In the genomic region with DNA sequence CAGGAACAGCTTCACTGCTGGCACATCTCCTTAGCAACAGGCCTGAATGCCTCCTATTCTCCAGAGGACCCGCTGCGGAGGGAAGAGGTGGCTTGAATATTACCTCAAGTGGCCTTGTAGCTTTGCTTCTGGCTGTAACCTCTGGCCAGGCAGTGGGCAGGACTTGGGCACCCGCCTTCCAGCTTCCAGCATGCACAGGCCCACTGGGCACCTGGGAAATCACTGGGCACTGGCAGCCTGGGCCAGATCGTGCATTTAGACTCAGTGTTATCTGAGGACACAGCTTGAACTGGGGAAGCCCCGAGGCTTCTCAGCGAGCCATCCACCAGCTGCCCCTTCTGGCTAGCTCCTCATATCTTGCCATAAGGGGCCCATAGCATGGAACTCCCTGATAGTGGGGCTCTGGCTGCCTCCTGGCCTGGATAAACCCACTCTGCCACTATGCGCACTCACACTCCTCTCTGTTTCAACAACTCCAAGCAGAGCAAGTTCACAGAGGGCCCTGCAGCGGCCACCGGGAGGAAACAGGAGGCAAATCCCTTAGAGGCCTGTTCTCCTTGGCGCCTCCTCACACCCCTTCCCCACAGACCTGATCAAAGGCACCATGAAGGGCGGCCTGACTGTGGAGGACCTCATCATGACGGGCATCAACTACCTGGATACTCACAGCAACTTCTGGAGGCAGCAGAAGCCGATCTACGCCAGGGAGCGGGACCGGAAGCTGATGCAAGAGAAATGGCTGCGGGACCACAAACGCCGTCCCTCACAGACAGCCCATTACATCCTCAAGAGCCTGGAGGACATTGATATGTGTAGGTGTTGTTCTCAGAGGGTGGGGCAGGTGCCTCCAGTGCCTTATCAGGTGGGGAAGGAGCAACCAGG, we compare ENCODE assay signal across 1 cellular context.
TF ChIP-seq lines count a peak whose summit lies in the region.

No MANE protein-coding gene starts in this region.

TF ChIP-seq in K562, 482 proteins besides CTCF, POLR2A, EP300 and RAD21 (continues in another document):
- TF ChIP-seq CEBPG (CRISPR knock-in tag; IDR thresholded peaks at IDR 0.05) (peak; percentile 88; the same call in 1 of the 2 replicates), CEBPG (tag; conservative IDR thresholded peaks at IDR 0.05 in 1 of 2, IDR thresholded peaks at IDR 0.05 in 1 of 2) (peak in 1 of 2 experiments; percentile 69; a peak in 2 of 4 replicates), PHF20 (IDR thresholded peaks at IDR 0.05; ENCODE audit: partially characterized antibody) (no peak), ZFP1 (CRISPR knock-in tag; IDR thresholded peaks at IDR 0.05) (no peak), POLR2AphosphoS5 (IDR thresholded peaks at IDR 0.05; ENCODE audit: control insufficient read depth, insufficient read depth, low read depth, low read length) (peak; percentile 74; the same call in 1 of the 2 replicates), ZNF668 (CRISPR knock-in tag; IDR thresholded peaks at IDR 0.05) (no peak), ZNF551 (CRISPR knock-in tag; IDR thresholded peaks at IDR 0.05) (no peak), TRIM28 (IDR thresholded peaks at IDR 0.05) (no peak), CHD2 (IDR thresholded peaks at IDR 0.05; ENCODE audit: low read depth, low read length) (no peak), CSDE1 (IDR thresholded peaks at IDR 0.05) (no peak), RBM14 (IDR thresholded peaks at IDR 0.05; ENCODE audit: borderline replicate concordance, insufficient read depth, low read depth, low read length) (no peak), ZNF274 (IDR thresholded peaks at IDR 0.05; ENCODE audit: borderline replicate concordance, low read depth, low read length) (no peak), BRCA1 (IDR thresholded peaks at IDR 0.05) (no peak), BRCA1 (CRISPR knock-in tag; IDR thresholded peaks at IDR 0.05) (no peak), HDAC3 (IDR thresholded peaks at IDR 0.05; ENCODE audit: borderline replicate concordance, partially characterized antibody) (no peak), DIDO1 (tag; IDR thresholded peaks at IDR 0.05; ENCODE audit: low read depth) (no peak), GABPB2 (CRISPR knock-in tag; conservative IDR thresholded peaks at IDR 0.05) (no peak), CBFA2T2 (conservative IDR thresholded peaks at IDR 0.05) (peak; percentile 93), RHOXF2B (CRISPR knock-in tag; conservative IDR thresholded peaks at IDR 0.05) (no peak), SMARCC2 (IDR thresholded peaks at IDR 0.05; ENCODE audit: low read depth) (no peak), POU5F1 (IDR thresholded peaks at IDR 0.05; ENCODE audit: borderline replicate concordance, low read depth, low read length, partially characterized antibody) (no peak), HDAC6 (IDR thresholded peaks at IDR 0.05; ENCODE audit: low read depth, low read length) (no peak), NFE2L1 (tag; IDR thresholded peaks at IDR 0.05; ENCODE audit: borderline replicate concordance, low read depth) (no peak), ZKSCAN3 (CRISPR knock-in tag; IDR thresholded peaks at IDR 0.05) (no peak), RBM34 (IDR thresholded peaks at IDR 0.05; ENCODE audit: borderline replicate concordance, insufficient read depth, low read length) (no peak), SREBF1 (IDR thresholded peaks at IDR 0.05; ENCODE audit: borderline replicate concordance, low read depth, low read length) (no peak), ZNF184 (CRISPR knock-in tag; IDR thresholded peaks at IDR 0.05) (no peak), EP400 (IDR thresholded peaks at IDR 0.05) (0 out of 2 replicates have a peak, but pooled peaks have one; percentile 34), SMAD4 (CRISPR knock-in tag; conservative IDR thresholded peaks at IDR 0.05) (peak; percentile 24; the same call in 1 of the 2 replicates), ERF (CRISPR knock-in tag; IDR thresholded peaks at IDR 0.05) (no peak), ZFP36 (IDR thresholded peaks at IDR 0.05; ENCODE audit: low read depth, low read length, partially characterized antibody) (no peak), RBM17 (IDR thresholded peaks at IDR 0.05; ENCODE audit: borderline replicate concordance, low read depth, low read length) (no peak), CBFA2T3 (IDR thresholded peaks at IDR 0.05) (peak; percentile 94), LCOR (CRISPR knock-in tag; IDR thresholded peaks at IDR 0.05) (no peak), ETS2 (tag; IDR thresholded peaks at IDR 0.05; ENCODE audit: borderline replicate concordance, poor library complexity, severe bottlenecking) (no peak), NCOR1 (IDR thresholded peaks at IDR 0.05) (peak; percentile 87), ZNF354B (CRISPR knock-in tag; IDR thresholded peaks at IDR 0.05) (no peak), ATF7 (IDR thresholded peaks at IDR 0.05) (no peak), ZNF586 (CRISPR knock-in tag; conservative IDR thresholded peaks at IDR 0.05) (no peak), ZNF830 (CRISPR knock-in tag; IDR thresholded peaks at IDR 0.05) (no peak), TCF3 (CRISPR knock-in tag; IDR thresholded peaks at IDR 0.05) (peak; percentile 74), MAFK (IDR thresholded peaks at IDR 0.05; ENCODE audit: low read length) (no peak), TAF15 (IDR thresholded peaks at IDR 0.05; ENCODE audit: low read depth, low read length) (no peak), ZBED1 (IDR thresholded peaks at IDR 0.05) (no peak), RBM25 (IDR thresholded peaks at IDR 0.05; ENCODE audit: low read depth, low read length, severe bottlenecking) (no peak), HNRNPL (IDR thresholded peaks at IDR 0.05; ENCODE audit: low read depth, low read length) (no peak), GABPB1 (CRISPR knock-in tag; IDR thresholded peaks at IDR 0.05) (peak; percentile 64), RUNX1 (IDR thresholded peaks at IDR 0.05; ENCODE audit: low read depth) (no peak), HLTF (IDR thresholded peaks at IDR 0.05) (no peak)
- TF ChIP-seq, protein P1, sequence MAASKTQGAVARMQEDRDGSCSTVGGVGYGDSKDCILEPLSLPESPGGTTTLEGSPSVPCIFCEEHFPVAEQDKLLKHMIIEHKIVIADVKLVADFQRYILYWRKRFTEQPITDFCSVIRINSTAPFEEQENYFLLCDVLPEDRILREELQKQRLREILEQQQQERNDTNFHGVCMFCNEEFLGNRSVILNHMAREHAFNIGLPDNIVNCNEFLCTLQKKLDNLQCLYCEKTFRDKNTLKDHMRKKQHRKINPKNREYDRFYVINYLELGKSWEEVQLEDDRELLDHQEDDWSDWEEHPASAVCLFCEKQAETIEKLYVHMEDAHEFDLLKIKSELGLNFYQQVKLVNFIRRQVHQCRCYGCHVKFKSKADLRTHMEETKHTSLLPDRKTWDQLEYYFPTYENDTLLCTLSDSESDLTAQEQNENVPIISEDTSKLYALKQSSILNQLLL (CRISPR knock-in tag; IDR thresholded peaks at IDR 0.05; ENCODE audit: borderline replicate concordance) = no peak
- TF ChIP-seq, protein P2, sequence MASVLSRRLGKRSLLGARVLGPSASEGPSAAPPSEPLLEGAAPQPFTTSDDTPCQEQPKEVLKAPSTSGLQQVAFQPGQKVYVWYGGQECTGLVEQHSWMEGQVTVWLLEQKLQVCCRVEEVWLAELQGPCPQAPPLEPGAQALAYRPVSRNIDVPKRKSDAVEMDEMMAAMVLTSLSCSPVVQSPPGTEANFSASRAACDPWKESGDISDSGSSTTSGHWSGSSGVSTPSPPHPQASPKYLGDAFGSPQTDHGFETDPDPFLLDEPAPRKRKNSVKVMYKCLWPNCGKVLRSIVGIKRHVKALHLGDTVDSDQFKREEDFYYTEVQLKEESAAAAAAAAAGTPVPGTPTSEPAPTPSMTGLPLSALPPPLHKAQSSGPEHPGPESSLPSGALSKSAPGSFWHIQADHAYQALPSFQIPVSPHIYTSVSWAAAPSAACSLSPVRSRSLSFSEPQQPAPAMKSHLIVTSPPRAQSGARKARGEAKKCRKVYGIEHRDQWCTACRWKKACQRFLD (CRISPR knock-in tag; IDR thresholded peaks at IDR 0.05) = 0 out of 2 replicates have a peak, but pooled peaks have one; percentile 61
- TF ChIP-seq, protein P3, sequence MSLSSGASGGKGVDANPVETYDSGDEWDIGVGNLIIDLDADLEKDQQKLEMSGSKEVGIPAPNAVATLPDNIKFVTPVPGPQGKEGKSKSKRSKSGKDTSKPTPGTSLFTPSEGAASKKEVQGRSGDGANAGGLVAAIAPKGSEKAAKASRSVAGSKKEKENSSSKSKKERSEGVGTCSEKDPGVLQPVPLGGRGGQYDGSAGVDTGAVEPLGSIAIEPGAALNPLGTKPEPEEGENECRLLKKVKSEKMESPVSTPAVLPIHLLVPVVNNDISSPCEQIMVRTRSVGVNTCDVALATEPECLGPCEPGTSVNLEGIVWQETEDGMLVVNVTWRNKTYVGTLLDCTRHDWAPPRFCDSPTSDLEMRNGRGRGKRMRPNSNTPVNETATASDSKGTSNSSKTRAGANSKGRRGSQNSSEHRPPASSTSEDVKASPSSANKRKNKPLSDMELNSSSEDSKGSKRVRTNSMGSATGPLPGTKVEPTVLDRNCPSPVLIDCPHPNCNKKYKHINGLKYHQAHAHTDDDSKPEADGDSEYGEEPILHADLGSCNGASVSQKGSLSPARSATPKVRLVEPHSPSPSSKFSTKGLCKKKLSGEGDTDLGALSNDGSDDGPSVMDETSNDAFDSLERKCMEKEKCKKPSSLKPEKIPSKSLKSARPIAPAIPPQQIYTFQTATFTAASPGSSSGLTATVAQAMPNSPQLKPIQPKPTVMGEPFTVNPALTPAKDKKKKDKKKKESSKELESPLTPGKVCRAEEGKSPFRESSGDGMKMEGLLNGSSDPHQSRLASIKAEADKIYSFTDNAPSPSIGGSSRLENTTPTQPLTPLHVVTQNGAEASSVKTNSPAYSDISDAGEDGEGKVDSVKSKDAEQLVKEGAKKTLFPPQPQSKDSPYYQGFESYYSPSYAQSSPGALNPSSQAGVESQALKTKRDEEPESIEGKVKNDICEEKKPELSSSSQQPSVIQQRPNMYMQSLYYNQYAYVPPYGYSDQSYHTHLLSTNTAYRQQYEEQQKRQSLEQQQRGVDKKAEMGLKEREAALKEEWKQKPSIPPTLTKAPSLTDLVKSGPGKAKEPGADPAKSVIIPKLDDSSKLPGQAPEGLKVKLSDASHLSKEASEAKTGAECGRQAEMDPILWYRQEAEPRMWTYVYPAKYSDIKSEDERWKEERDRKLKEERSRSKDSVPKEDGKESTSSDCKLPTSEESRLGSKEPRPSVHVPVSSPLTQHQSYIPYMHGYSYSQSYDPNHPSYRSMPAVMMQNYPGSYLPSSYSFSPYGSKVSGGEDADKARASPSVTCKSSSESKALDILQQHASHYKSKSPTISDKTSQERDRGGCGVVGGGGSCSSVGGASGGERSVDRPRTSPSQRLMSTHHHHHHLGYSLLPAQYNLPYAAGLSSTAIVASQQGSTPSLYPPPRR (CRISPR knock-in tag; IDR thresholded peaks at IDR 0.05; ENCODE audit: borderline replicate concordance) = no peak
- TF ChIP-seq, protein P4, sequence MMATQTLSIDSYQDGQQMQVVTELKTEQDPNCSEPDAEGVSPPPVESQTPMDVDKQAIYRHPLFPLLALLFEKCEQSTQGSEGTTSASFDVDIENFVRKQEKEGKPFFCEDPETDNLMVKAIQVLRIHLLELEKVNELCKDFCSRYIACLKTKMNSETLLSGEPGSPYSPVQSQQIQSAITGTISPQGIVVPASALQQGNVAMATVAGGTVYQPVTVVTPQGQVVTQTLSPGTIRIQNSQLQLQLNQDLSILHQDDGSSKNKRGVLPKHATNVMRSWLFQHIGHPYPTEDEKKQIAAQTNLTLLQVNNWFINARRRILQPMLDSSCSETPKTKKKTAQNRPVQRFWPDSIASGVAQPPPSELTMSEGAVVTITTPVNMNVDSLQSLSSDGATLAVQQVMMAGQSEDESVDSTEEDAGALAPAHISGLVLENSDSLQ (IDR thresholded peaks at IDR 0.05) = 0 out of 2 replicates have a peak, but pooled peaks have one; percentile 4
- TF ChIP-seq, protein P5, sequence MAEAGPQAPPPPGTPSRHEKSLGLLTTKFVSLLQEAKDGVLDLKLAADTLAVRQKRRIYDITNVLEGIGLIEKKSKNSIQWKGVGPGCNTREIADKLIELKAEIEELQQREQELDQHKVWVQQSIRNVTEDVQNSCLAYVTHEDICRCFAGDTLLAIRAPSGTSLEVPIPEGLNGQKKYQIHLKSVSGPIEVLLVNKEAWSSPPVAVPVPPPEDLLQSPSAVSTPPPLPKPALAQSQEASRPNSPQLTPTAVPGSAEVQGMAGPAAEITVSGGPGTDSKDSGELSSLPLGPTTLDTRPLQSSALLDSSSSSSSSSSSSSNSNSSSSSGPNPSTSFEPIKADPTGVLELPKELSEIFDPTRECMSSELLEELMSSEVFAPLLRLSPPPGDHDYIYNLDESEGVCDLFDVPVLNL (CRISPR knock-in tag; IDR thresholded peaks at IDR 0.05; ENCODE audit: low read depth) = no peak
- TF ChIP-seq, protein P6, sequence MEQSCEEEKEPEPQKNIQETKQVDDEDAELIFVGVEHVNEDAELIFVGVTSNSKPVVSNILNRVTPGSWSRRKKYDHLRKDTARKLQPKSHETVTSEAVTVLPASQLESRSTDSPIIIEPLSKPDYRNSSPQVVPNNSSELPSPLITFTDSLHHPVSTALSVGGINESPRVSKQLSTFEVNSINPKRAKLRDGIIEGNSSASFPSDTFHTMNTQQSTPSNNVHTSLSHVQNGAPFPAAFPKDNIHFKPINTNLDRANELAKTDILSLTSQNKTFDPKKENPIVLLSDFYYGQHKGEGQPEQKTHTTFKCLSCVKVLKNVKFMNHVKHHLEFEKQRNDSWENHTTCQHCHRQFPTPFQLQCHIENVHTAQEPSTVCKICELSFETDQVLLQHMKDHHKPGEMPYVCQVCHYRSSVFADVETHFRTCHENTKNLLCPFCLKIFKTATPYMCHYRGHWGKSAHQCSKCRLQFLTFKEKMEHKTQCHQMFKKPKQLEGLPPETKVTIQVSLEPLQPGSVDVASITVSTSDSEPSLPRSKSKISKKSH (CRISPR knock-in tag; IDR thresholded peaks at IDR 0.05) = no peak
- TF ChIP-seq, protein P7, sequence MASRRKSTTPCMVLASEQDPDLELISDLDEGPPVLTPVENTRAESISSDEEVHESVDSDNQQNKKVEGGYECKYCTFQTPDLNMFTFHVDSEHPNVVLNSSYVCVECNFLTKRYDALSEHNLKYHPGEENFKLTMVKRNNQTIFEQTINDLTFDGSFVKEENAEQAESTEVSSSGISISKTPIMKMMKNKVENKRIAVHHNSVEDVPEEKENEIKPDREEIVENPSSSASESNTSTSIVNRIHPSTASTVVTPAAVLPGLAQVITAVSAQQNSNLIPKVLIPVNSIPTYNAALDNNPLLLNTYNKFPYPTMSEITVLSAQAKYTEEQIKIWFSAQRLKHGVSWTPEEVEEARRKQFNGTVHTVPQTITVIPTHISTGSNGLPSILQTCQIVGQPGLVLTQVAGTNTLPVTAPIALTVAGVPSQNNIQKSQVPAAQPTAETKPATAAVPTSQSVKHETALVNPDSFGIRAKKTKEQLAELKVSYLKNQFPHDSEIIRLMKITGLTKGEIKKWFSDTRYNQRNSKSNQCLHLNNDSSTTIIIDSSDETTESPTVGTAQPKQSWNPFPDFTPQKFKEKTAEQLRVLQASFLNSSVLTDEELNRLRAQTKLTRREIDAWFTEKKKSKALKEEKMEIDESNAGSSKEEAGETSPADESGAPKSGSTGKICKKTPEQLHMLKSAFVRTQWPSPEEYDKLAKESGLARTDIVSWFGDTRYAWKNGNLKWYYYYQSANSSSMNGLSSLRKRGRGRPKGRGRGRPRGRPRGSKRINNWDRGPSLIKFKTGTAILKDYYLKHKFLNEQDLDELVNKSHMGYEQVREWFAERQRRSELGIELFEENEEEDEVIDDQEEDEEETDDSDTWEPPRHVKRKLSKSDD (conservative IDR thresholded peaks at IDR 0.05; ENCODE audit: low read length) = no peak
- TF ChIP-seq, protein P8, sequence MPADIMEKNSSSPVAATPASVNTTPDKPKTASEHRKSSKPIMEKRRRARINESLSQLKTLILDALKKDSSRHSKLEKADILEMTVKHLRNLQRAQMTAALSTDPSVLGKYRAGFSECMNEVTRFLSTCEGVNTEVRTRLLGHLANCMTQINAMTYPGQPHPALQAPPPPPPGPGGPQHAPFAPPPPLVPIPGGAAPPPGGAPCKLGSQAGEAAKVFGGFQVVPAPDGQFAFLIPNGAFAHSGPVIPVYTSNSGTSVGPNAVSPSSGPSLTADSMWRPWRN (IDR thresholded peaks at IDR 0.05; ENCODE audit: low read depth) = no peak
